ENCODE assay signal across 21 cellular contexts in genomic region chr1:228956864-228957263, GRCh38.
"Had no signal": no experiment of that assay in that cellular context is flagged by ENCODE, and none has a peak within 500 bp of the region (broad histone marks: within the 10 kb centered on the region; RNA-seq: fewer than 3 reads in every experiment).

No MANE protein-coding gene starts in this region.

- H3K9ac ChIP-seq: KMS-11 had no signal

- H3K27me3 ChIP-seq: SJSA1 had no signal

- H3K4me1 Mint-ChIP-seq: activated B cell treated with CpG ODN at 0.5 μM for 24 hours; activated CD4-positive, alpha-beta T cell treated with anti-CD3 and anti-CD28 coated beads, Interleukin-2, amount 10 ng/mL, durations not matched to agents 7 days and 5 days; activated naive CD4-positive, alpha-beta T cell treated with anti-CD3 and anti-CD28 coated beads, Interleukin-2, amount 10 ng/mL, durations not matched to agents 7 days and 5 days had no signal

- H3K9me3 Mint-ChIP-seq: activated CD4-positive, alpha-beta memory T cell treated with anti-CD3 and anti-CD28 coated beads for 36 hours; activated naive CD4-positive, alpha-beta T cell treated with anti-CD3 and anti-CD28 coated beads, Interleukin-2, amount 10 ng/mL, durations not matched to agents 7 days and 5 days; activated naive CD8-positive, alpha-beta T cell treated with anti-CD3 and anti-CD28 coated beads for 36 hours; activated T-cell treated with anti-CD3 and anti-CD28 coated beads, Interleukin-2, amount 50 U/mL, for 72 hours; activated T-helper 2 cell treated with anti-CD3 and anti-CD28 coated beads, Interferon-gamma antibody, Interleukin-2, Interleukin-4, amounts not matched to agents 10 μg/mL and 5 μg/mL and 100 μg/mL, durations not matched to agents 14 hours and 24 hours and 36 hours had no signal

- H3K27ac ChIP-seq: KMS-11, SJSA1 had no signal

- H3K4me2 ChIP-seq: KMS-11 had no signal

- DNase-seq: activated B cell treated with CpG ODN at 0.5 μM for 24 hours; activated CD4-positive, alpha-beta memory T cell treated with anti-CD3 and anti-CD28 coated beads for 36 hours; activated CD4-positive, alpha-beta T cell treated with anti-CD3 and anti-CD28 coated beads for 1 hour; activated CD4-positive, alpha-beta T cell treated with anti-CD3 and anti-CD28 coated beads, Interleukin-2, amount 10 ng/mL, durations not matched to agents 7 days and 5 days; activated gamma-delta T cell treated with Interleukin-2 at 50 U/mL for 16 hours; activated naive CD4-positive, alpha-beta T cell treated with anti-CD3 and anti-CD28 coated beads, Interleukin-2, amount 10 ng/mL, durations not matched to agents 7 days and 5 days; activated naive CD8-positive, alpha-beta T cell treated with anti-CD3 and anti-CD28 coated beads for 36 hours; activated T-cell treated with anti-CD3 and anti-CD28 coated beads, Interleukin-2, amount 50 U/mL, for 72 hours; anterior cingulate cortex; MV-4-11; NCI-H1092 treated with DMSO at 0.1 percent for 48 hours; NCI-H1436; NCI-H1694 treated with DMSO at 0.1 percent for 48 hours; NCI-H2029 treated with DMSO at 0.1 percent for 48 hours; PC-3; SHP77; T-helper 2 cell; T1000 had no signal

- H3K4me3 ChIP-seq: SJSA1 had no signal

- H3K27ac Mint-ChIP-seq: activated B cell treated with CpG ODN at 0.5 μM for 24 hours; activated CD4-positive, alpha-beta memory T cell treated with anti-CD3 and anti-CD28 coated beads for 36 hours; activated CD4-positive, alpha-beta T cell treated with anti-CD3 and anti-CD28 coated beads, Interleukin-2, amount 10 ng/mL, durations not matched to agents 7 days and 5 days; activated naive CD4-positive, alpha-beta T cell treated with anti-CD3 and anti-CD28 coated beads, Interleukin-2, amount 10 ng/mL, durations not matched to agents 7 days and 5 days; activated naive CD8-positive, alpha-beta T cell treated with anti-CD3 and anti-CD28 coated beads for 36 hours; activated T-cell treated with anti-CD3 and anti-CD28 coated beads, Interleukin-2, amount 50 U/mL, for 72 hours; activated T-helper 2 cell treated with anti-CD3 and anti-CD28 coated beads, Interferon-gamma antibody, Interleukin-2, Interleukin-4, amounts not matched to agents 10 μg/mL and 5 μg/mL and 100 μg/mL, durations not matched to agents 14 hours and 24 hours and 36 hours had no signal

- H3K36me3 Mint-ChIP-seq: activated CD4-positive, alpha-beta memory T cell treated with anti-CD3 and anti-CD28 coated beads for 36 hours; activated naive CD4-positive, alpha-beta T cell treated with anti-CD3 and anti-CD28 coated beads, Interleukin-2, amount 10 ng/mL, durations not matched to agents 7 days and 5 days; activated naive CD8-positive, alpha-beta T cell treated with anti-CD3 and anti-CD28 coated beads for 36 hours had no signal

- H3K27me3 Mint-ChIP-seq: activated CD4-positive, alpha-beta memory T cell treated with anti-CD3 and anti-CD28 coated beads for 36 hours; activated CD4-positive, alpha-beta T cell treated with anti-CD3 and anti-CD28 coated beads, Interleukin-2, amount 10 ng/mL, durations not matched to agents 7 days and 5 days; activated naive CD4-positive, alpha-beta T cell treated with anti-CD3 and anti-CD28 coated beads, Interleukin-2, amount 10 ng/mL, durations not matched to agents 7 days and 5 days; activated naive CD8-positive, alpha-beta T cell treated with anti-CD3 and anti-CD28 coated beads for 36 hours had no signal

- H3K9me3 ChIP-seq: SJSA1 had no signal

- H3K4me3 Mint-ChIP-seq: activated B cell treated with CpG ODN at 0.5 μM for 24 hours; activated CD4-positive, alpha-beta memory T cell treated with anti-CD3 and anti-CD28 coated beads for 36 hours; activated CD4-positive, alpha-beta T cell treated with anti-CD3 and anti-CD28 coated beads, Interleukin-2, amount 10 ng/mL, durations not matched to agents 7 days and 5 days; activated naive CD4-positive, alpha-beta T cell treated with anti-CD3 and anti-CD28 coated beads, Interleukin-2, amount 10 ng/mL, durations not matched to agents 7 days and 5 days; activated naive CD8-positive, alpha-beta T cell treated with anti-CD3 and anti-CD28 coated beads for 36 hours; activated T-cell treated with anti-CD3 and anti-CD28 coated beads, Interleukin-2, amount 50 U/mL, for 72 hours had no signal

- H3K4me1 ChIP-seq: SJSA1 had no signal

- ATAC-seq: activated T-cell treated with anti-CD3 and anti-CD28 coated beads, Interleukin-2, amount 50 U/mL, for 72 hours; PC-3 had no signal

- H3K36me3 ChIP-seq: SJSA1 had no signal
